9 cellular contexts compared by ENCODE assay signal in the genomic region with DNA sequence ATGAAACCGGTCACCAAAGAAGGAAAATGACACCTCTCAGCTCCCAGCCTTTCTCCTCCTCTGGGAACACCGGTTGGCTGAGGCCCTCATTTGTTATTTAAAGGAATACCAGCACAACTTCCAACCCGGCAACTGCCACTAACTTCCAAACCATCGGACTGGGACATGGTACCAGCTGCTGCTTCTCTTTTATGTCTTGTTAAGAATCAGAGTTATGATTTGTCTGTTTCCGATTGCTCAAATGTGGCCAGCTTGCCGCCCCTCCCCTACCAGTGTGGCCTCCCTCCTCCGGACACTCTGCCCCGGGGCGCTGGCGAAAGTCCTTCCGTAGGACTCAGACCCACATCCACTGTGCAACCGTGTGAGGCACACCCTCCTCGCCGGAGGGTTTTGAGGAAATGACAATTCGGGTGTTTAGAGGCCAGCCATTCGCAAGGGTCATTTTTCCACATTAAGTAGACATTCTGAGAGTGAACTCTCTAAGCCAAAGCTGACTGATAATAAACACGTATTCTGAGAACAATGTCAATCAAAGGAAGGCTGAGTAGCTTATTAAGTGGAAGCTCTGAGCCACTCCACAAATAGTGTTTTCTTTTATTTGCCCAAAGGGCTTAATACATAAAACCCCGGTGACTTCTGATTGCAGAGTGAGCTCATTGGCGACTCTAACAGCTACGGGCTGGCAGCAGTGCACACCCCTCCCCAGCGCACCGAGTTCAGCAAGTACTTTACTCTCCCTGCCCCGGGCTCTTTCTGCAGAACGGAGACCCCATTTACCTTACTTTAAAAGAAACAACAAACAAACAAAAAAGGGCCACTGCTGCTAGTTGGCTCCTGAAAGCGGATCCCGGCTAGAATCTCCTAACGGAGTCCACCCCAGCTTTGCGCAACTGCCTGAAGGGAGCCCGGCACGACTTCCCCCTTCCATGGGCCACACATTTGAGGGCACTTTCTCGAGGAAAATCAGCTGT. TPM values are rescaled to one million over a fixed set of nuclear protein-coding genes. Genes with fewer than 3 reads are reported as not detected.
DNase-seq lines count a peak whose midpoint lies in the region; ATAC-seq, FAIRE-seq and TF ChIP-seq lines count a peak whose summit lies in the region.
"Had no signal": no experiment of that assay in that cellular context is flagged by ENCODE, and none has a peak within 500 bp of the region (broad histone marks: within the 10 kb centered on the region; RNA-seq: fewer than 3 reads in every experiment).

No MANE protein-coding gene starts in this region.

- peaks cover 0 to 25% of the 10 kb centered on the region in 2 donors for H3K4me1 ChIP-seq in breast epithelium
- peaks cover 74% of the 10 kb centered on the region for H3K4me1 ChIP-seq in HepG2 (ENCODE audit: insufficient read depth, low read length)
- no peaks in the 10 kb centered on the region for H3K4me1 ChIP-seq in aorta (ENCODE audit: control insufficient read depth in 1 of 2, insufficient read depth in 2 of 2, low read length in 2 of 2)

- POLR2A ChIA-PET in HepG2 (lab: Yijun Ruan, JAX): interaction anchor here (0.8 to 2.6 kb wide), 6 partner anchors 10 to 83 kb away, joined by 3 to 14 read pairs (median 4); no protein-coding TSS in a partner anchor
- POLR2A ChIA-PET in activated CD4-positive, alpha-beta memory T cell treated with anti-CD3 and anti-CD28 coated beads, Interleukin-2, amount 10 ng/mL, durations not matched to agents 7 days and 5 days (lab: Charles Lee): no interaction called here

- no peak for FAIRE-seq in HepG2 (lab: Jason Lieb, UNC)

- TF ChIP-seq CTCF in breast epithelium (IDR thresholded peaks at IDR 0.05): no peak
- TF ChIP-seq CTCF in HepG2 (CRISPR knock-in tag; IDR thresholded peaks at IDR 0.05): no peak

- no peak for TF ChIP-seq RAD21 in HepG2 (CRISPR knock-in tag; IDR thresholded peaks at IDR 0.05)

- WGBS in HepG2 (ENCODE audit: low lambda C conversion rate): 23% methylated on average over 28 of the region's 31 CpGs
- WGBS in aorta, 2 donors: 3 to 5% methylated on average over 31 of the region's 31 CpGs

- peak overlapping the region; percentile 55 to 67 for H3K27ac ChIP-seq in breast epithelium
- H3K27ac ChIP-seq in HepG2 (ENCODE audit: extremely low read length, insufficient read depth, low read length): peak overlapping the region; percentile 7
- peak overlapping the region in 1 of 2 donors; percentile 29 for H3K27ac ChIP-seq in aorta (ENCODE audit: low read depth in 1 of 2, low read length in 2 of 2)

- TF ChIP-seq EP300 in HepG2 (IDR thresholded peaks at IDR 0.05; ENCODE audit: low read depth in 2 of 2, low read length in 2 of 2): no peak
- TF ChIP-seq EP300 in HepG2 (CRISPR knock-in tag; IDR thresholded peaks at IDR 0.05; ENCODE audit: borderline replicate concordance): no peak

- peaks cover 0 to 5% of the 10 kb centered on the region in 2 donors for H3K27me3 ChIP-seq in breast epithelium
- no peaks in the 10 kb centered on the region; a peak in 1 of 5 replicates for H3K27me3 ChIP-seq in HepG2 (ENCODE audit: control insufficient read depth in 1 of 2, insufficient read depth in 2 of 2, low read length in 2 of 2)
- H3K27me3 ChIP-seq in aorta (ENCODE audit: control insufficient read depth in 1 of 2, insufficient read depth in 2 of 2, low read length in 1 of 2): no peaks in the 10 kb centered on the region

- in situ Hi-C loops in HepG2 (cut with HindIII; ENCODE audit: extremely low pct_ligation_motif_present, low pct_unique_long_range_greater_than_20kb): no loop called here

- peak overlapping the region; percentile 51 for H3K9ac ChIP-seq in HepG2 (ENCODE audit: insufficient read depth, low read depth, low read length)

- peak overlapping the region; percentile 85 for H3K4me2 ChIP-seq in HepG2 (ENCODE audit: low read depth, low read length)

- ATAC-seq in activated naive CD4-positive, alpha-beta T cell treated with anti-CD3 and anti-CD28 coated beads, Interleukin-2, amount 50 U/mL, for 72 hours: peak; percentile 30 to 37
- peak; percentile 42 for ATAC-seq in HepG2
- ATAC-seq in aorta (ENCODE audit: low FRiP score): peak; percentile 65
- ATAC-seq in HG03457 (IDR thresholded peaks at IDR 0.05; ENCODE audit: unreplicated experiment): no peak

- H3K36me3 ChIP-seq in breast epithelium: no peaks in the 10 kb centered on the region
- peaks cover 3 to 5% of the 10 kb centered on the region in 2 experiments; a peak in 4 of 5 replicates for H3K36me3 ChIP-seq in HepG2 (replicated peaks in 1 of 2; ENCODE audit: control insufficient read depth in 1 of 2, insufficient read depth in 2 of 2, low read length in 2 of 2)
- H3K36me3 ChIP-seq in aorta (ENCODE audit: control insufficient read depth in 1 of 2, insufficient read depth in 2 of 2, low read length in 1 of 2): no peaks in the 10 kb centered on the region

- no peaks in the 10 kb centered on the region for H3K9me3 Mint-ChIP-seq in activated naive CD4-positive, alpha-beta T cell treated with anti-CD3 and anti-CD28 coated beads, Interleukin-2, amount 50 U/mL, for 72 hours
- H3K9me3 Mint-ChIP-seq in activated CD4-positive, alpha-beta memory T cell treated with anti-CD3 and anti-CD28 coated beads, Interleukin-2, amount 10 ng/mL, durations not matched to agents 7 days and 5 days: no peaks in the 10 kb centered on the region

- peaks cover 86% of the 10 kb centered on the region for H3K79me2 ChIP-seq in HepG2 (ENCODE audit: insufficient read depth, low read length)

- H3K27ac Mint-ChIP-seq in activated naive CD4-positive, alpha-beta T cell treated with anti-CD3 and anti-CD28 coated beads, Interleukin-2, amount 50 U/mL, for 72 hours: no peak overlapping the region
- no peak overlapping the region for H3K27ac Mint-ChIP-seq in activated CD4-positive, alpha-beta memory T cell treated with anti-CD3 and anti-CD28 coated beads, Interleukin-2, amount 10 ng/mL, durations not matched to agents 7 days and 5 days
- H3K27ac Mint-ChIP-seq: CD4-positive, CD25-positive, alpha-beta regulatory T cell had no signal

- H3K4me3 ChIP-seq in breast epithelium (peak overlapping the region in 2 of 3 donors; percentile 31 to 53), HepG2 (replicated peaks in 1 of 3; ENCODE audit: insufficient read depth in 1 of 3, low read depth in 2 of 3, low read length in 3 of 3) (peak overlapping the region; percentile 45 to 62 (median 46); a peak in 5 of 6 replicates), aorta (ENCODE audit: low read length in 2 of 2) (peak overlapping the region; percentile 0 to 2)

- intact Hi-C loops in breast epithelium (cut with DNase I; ENCODE audit: low total_unique reads): no loop called here
- intact Hi-C loops in HepG2 (cut with micrococcal nuclease; ENCODE audit: unreplicated experiment): no loop called here
- intact Hi-C loops in aorta (cut with DNase I): loop anchor here in 1 of 2 donors (10.0 kb wide), 1 partner anchor 117 kb away; no protein-coding TSS in a partner anchor

- H2AFZ ChIP-seq in HepG2 (ENCODE audit: low read length): no peak overlapping the region

- no TSS peak for BruUV-seq in HepG2 (replicated peaks; lab: Mats Ljungman, UMichigan)

- no peaks in the 10 kb centered on the region for H3K36me3 Mint-ChIP-seq in activated naive CD4-positive, alpha-beta T cell treated with anti-CD3 and anti-CD28 coated beads, Interleukin-2, amount 50 U/mL, for 72 hours
- no peaks in the 10 kb centered on the region for H3K36me3 Mint-ChIP-seq in activated CD4-positive, alpha-beta memory T cell treated with anti-CD3 and anti-CD28 coated beads, Interleukin-2, amount 10 ng/mL, durations not matched to agents 7 days and 5 days (ENCODE audit: low read depth)
- H3K36me3 Mint-ChIP-seq: CD4-positive, CD25-positive, alpha-beta regulatory T cell had no signal

- H3K9me3 ChIP-seq in breast epithelium: no peaks in the 10 kb centered on the region
- H3K9me3 ChIP-seq in HepG2 (ENCODE audit: low read length): no peaks in the 10 kb centered on the region
- H3K9me3 ChIP-seq in aorta (ENCODE audit: control insufficient read depth, low read length): no peaks in the 10 kb centered on the region

- CTCF ChIA-PET in HepG2 (lab: Yijun Ruan, JAX; ENCODE audit: low intra/inter-chr PET ratio, low total read pairs): no interaction called here
- CTCF ChIA-PET in activated CD4-positive, alpha-beta memory T cell treated with anti-CD3 and anti-CD28 coated beads, Interleukin-2, amount 10 ng/mL, durations not matched to agents 7 days and 5 days (lab: Charles Lee): interaction anchor here (0.9 kb wide), 1 partner anchor 8 kb away, joined by 3 read pairs; no protein-coding TSS in a partner anchor

- no peak for DNase-seq in activated naive CD4-positive, alpha-beta T cell treated with anti-CD3 and anti-CD28 coated beads, Interleukin-2, amount 50 U/mL, for 72 hours (ENCODE audit: low spot score in 2 of 2)
- no peak for DNase-seq in activated naive CD4-positive, alpha-beta T cell (lab: John Stamatoyannopoulos, UW)
- no peak for DNase-seq in breast epithelium (ENCODE audit: low spot score in 2 of 2)
- peak; percentile 38 for DNase-seq in HepG2 (ENCODE audit: low spot score)
- peak; percentile 84 to 88 for DNase-seq in aorta
- DNase-seq in activated CD4-positive, alpha-beta memory T cell treated with anti-CD3 and anti-CD28 coated beads, Interleukin-2, amount 10 ng/mL, durations not matched to agents 7 days and 5 days: no peak
- no peak for DNase-seq in germinal center (ENCODE audit: low spot score)
- DNase-seq: CD4-positive, CD25-positive, alpha-beta regulatory T cell had no signal

- peaks cover 5% of the 10 kb centered on the region for H3K4me1 Mint-ChIP-seq in activated CD4-positive, alpha-beta memory T cell treated with anti-CD3 and anti-CD28 coated beads, Interleukin-2, amount 10 ng/mL, durations not matched to agents 7 days and 5 days

- H4K20me1 ChIP-seq in HepG2 (ENCODE audit: insufficient read depth, low read length): peaks cover 88% of the 10 kb centered on the region

- H3K4me3 Mint-ChIP-seq in activated CD4-positive, alpha-beta memory T cell treated with anti-CD3 and anti-CD28 coated beads, Interleukin-2, amount 10 ng/mL, durations not matched to agents 7 days and 5 days: no peak overlapping the region

- TF ChIP-seq POLR2A in breast epithelium (IDR thresholded peaks at IDR 0.05): no peak
- TF ChIP-seq POLR2A in HepG2 (IDR thresholded peaks at IDR 0.05; ENCODE audit: insufficient read depth in 1 of 2, low read depth in 2 of 2, low read length in 2 of 2): no peak

- peaks cover 56% of the 10 kb centered on the region for H3K27me3 Mint-ChIP-seq in activated CD4-positive, alpha-beta memory T cell treated with anti-CD3 and anti-CD28 coated beads, Interleukin-2, amount 10 ng/mL, durations not matched to agents 7 days and 5 days

RNA-seq across cellular contexts. Expression of a gene that starts 5.4 kb away (rescaled TPM):
- total RNA-seq in activated naive CD4-positive, alpha-beta T cell treated with anti-CD3 and anti-CD28 coated beads, Interleukin-2, amount 50 U/mL, for 72 hours: 1 to 10 TPM in 1 of 2 donors, under 1 TPM in 1; 0.52 to 1.3 TPM
- total RNA-seq in breast epithelium (10 to 100 TPM in 2 of 3 donors, not detected in 1; 15.7 to 30.3 TPM), HepG2 (2016; rRNA removed; fragmentation: Illumina TruSeq; extraction: Trizol) (4.9 and 5.3 TPM in 2 replicates), aorta (1 to 10 TPM; 3.0 to 3.6 TPM)
- total RNA-seq in HepG2 (2016; cell fraction: cytosol; rRNA removed; fragmentation: Illumina TruSeq; extraction: Trizol; ENCODE audit: low read depth): 0.51 and 0.71 TPM in 2 replicates
- total RNA-seq in HepG2 (2016; cell fraction: insoluble cytoplasmic fraction; rRNA removed; fragmentation: Illumina TruSeq; extraction: Trizol): 4.4 and 5.2 TPM in 2 replicates
- 2.1 and 2.3 TPM in 2 replicates for total RNA-seq in HepG2 (2016; cell fraction: membrane; rRNA removed; fragmentation: Illumina TruSeq; extraction: Trizol)
- 3.5 and 4.3 TPM in 2 replicates for total RNA-seq in HepG2 (2016; cell fraction: nucleus; rRNA removed; fragmentation: Illumina TruSeq; extraction: Trizol)
- polyA plus RNA-seq in HepG2 (2011; rRNA removed) (3.1 and 3.7 TPM in 2 replicates), aorta (1 to 10 TPM; 7.5 to 8.9 TPM)
- polyA plus RNA-seq in HepG2 (2011; cell fraction: cytosol; rRNA removed): 2.8 TPM in 2 replicates
- 11.6 and 15.3 TPM in 2 replicates for polyA plus RNA-seq in HepG2 (2011; cell fraction: nucleus; rRNA removed)
- polyA plus RNA-seq in HepG2 (2012): 5.1 and 8.2 TPM in 2 replicates
- polyA plus RNA-seq in HepG2 (2016; cell fraction: cytosol; fragmentation: Illumina TruSeq; extraction: Trizol; ENCODE audit: low read depth): 0.29 and 0.38 TPM in 2 replicates
- 3.7 and 4.2 TPM in 2 replicates for polyA plus RNA-seq in HepG2 (2016; cell fraction: insoluble cytoplasmic fraction; fragmentation: Illumina TruSeq; extraction: Trizol; ENCODE audit: low read depth)
- 0.65 and 1.0 TPM in 2 replicates for polyA plus RNA-seq in HepG2 (2016; cell fraction: membrane; fragmentation: Illumina TruSeq; extraction: Trizol; ENCODE audit: low read depth)
- 6.2 and 7.7 TPM in 2 replicates for polyA plus RNA-seq in HepG2 (2016; cell fraction: nucleus; fragmentation: Illumina TruSeq; extraction: Trizol; ENCODE audit: insufficient read depth, low read depth)
- 0.70 and 14.5 TPM in 2 replicates for polyA minus RNA-seq in HepG2 (2011; rRNA and poly(A)+ RNA removed; ENCODE audit: low replicate concordance)
- 6.3 and 8.3 TPM in 2 replicates for polyA minus RNA-seq in HepG2 (2011; cell fraction: cytosol; rRNA and poly(A)+ RNA removed)
- polyA minus RNA-seq in HepG2 (2011; cell fraction: nucleus; rRNA and poly(A)+ RNA removed): 4.6 and 8.5 TPM in 2 replicates
- not detected for total RNA-seq in activated CD4-positive, alpha-beta memory T cell treated with anti-CD3 and anti-CD28 coated beads, Interleukin-2, amount 10 ng/mL, durations not matched to agents 7 days and 5 days

Comparison
In these comparisons a context has a peak if more than half of its experiments do, and no peak if none do; other contexts are left out.
1. DNase-seq: peak in HepG2 (single experiment) and aorta (2 of 2); none in activated naive CD4-positive, alpha-beta T cell treated with anti-CD3 and anti-CD28 coated beads, Interleukin-2, amount 50 U/mL, for 72 hours (0 of 2), activated naive CD4-positive, alpha-beta T cell (0 of 4), breast epithelium (0 of 2), activated CD4-positive, alpha-beta memory T cell treated with anti-CD3 and anti-CD28 coated beads, Interleukin-2, amount 10 ng/mL, durations not matched to agents 7 days and 5 days (single experiment) and germinal center (single experiment).
2. Peak in every context shown above with its lines, with median percentiles within 50 percentile points of each other: H3K4me3 ChIP-seq.